1 cellular context compared by ENCODE assay signal in genomic region chr5:134456825-134457224, GRCh38.
A peak's percentile ranks its signal among the peaks of the same experiment; 100 is the strongest.
TF ChIP-seq lines count a peak whose summit lies in the region.

No MANE protein-coding gene starts in this region.

TF ChIP-seq in K562, 482 proteins besides CTCF, POLR2A, EP300 and RAD21 (continued from another document):
- peak; percentile 56 for TF ChIP-seq MEIS2 (IDR thresholded peaks at IDR 0.05; ENCODE audit: partially characterized antibody)
- TF ChIP-seq HBP1 (CRISPR knock-in tag; IDR thresholded peaks at IDR 0.05), result no peak
- 0 out of 2 replicates have a peak, but pooled peaks have one; percentile 7 for TF ChIP-seq BHLHE40 (IDR thresholded peaks at IDR 0.05; ENCODE audit: low read length)
- TF ChIP-seq CTCFL (IDR thresholded peaks at IDR 0.05; ENCODE audit: borderline replicate concordance, insufficient read depth, low read depth, low read length, poor library complexity, severe bottlenecking), result no peak
- no peak for TF ChIP-seq LCOR (CRISPR knock-in tag; IDR thresholded peaks at IDR 0.05)
- TF ChIP-seq C11orf30 (IDR thresholded peaks at IDR 0.05; ENCODE audit: low read depth), result peak; percentile 49; the same call in 1 of the 2 replicates
- TF ChIP-seq STAG1 (CRISPR knock-in tag; IDR thresholded peaks at IDR 0.05; ENCODE audit: borderline replicate concordance), result no peak
- no peak for TF ChIP-seq ZNF778 (CRISPR knock-in tag; IDR thresholded peaks at IDR 0.05)
- no peak for TF ChIP-seq U2AF1 (optimal IDR thresholded peaks at IDR 0.05; ENCODE audit: low read depth, low read length)
- peak; percentile 38; the same call in 1 of the 2 replicates for TF ChIP-seq ZNF316 (IDR thresholded peaks at IDR 0.05)
- TF ChIP-seq MYBL2 (IDR thresholded peaks at IDR 0.05; ENCODE audit: low read depth), result no peak
- TF ChIP-seq MYBL2 (CRISPR knock-in tag; IDR thresholded peaks at IDR 0.05; ENCODE audit: borderline replicate concordance), result no peak
- peak; percentile 40; the same call in 1 of the 2 replicates for TF ChIP-seq MAFG (tag; conservative IDR thresholded peaks at IDR 0.05)
- peak; percentile 17; the same call in 1 of the 2 replicates for TF ChIP-seq NFE2 (IDR thresholded peaks at IDR 0.05; ENCODE audit: low read depth)
- no peak for TF ChIP-seq ZKSCAN8 (CRISPR knock-in tag; IDR thresholded peaks at IDR 0.05)
- TF ChIP-seq ARHGAP35 (IDR thresholded peaks at IDR 0.05; ENCODE audit: partially characterized antibody), result no peak
- TF ChIP-seq CTBP1 (IDR thresholded peaks at IDR 0.05; ENCODE audit: borderline replicate concordance), result peak; percentile 50
- TF ChIP-seq TAL1 (IDR thresholded peaks at IDR 0.05), result no peak
- TF ChIP-seq HNRNPL (IDR thresholded peaks at IDR 0.05; ENCODE audit: low read depth, low read length), result no peak
- no peak for TF ChIP-seq SMC3 (conservative IDR thresholded peaks at IDR 0.05; ENCODE audit: insufficient read depth, low read depth, low read length)
- TF ChIP-seq HMBOX1 (IDR thresholded peaks at IDR 0.05), result no peak
- no peak for TF ChIP-seq ZNF398 (CRISPR knock-in tag; IDR thresholded peaks at IDR 0.05)
- TF ChIP-seq KAT8 (IDR thresholded peaks at IDR 0.05; ENCODE audit: low read depth), result no peak
- TF ChIP-seq RBFOX2 (IDR thresholded peaks at IDR 0.05; ENCODE audit: low read depth, low read length), result no peak
- TF ChIP-seq RCOR1 (IDR thresholded peaks at IDR 0.05; ENCODE audit: borderline replicate concordance in 1 of 2, low read depth in 2 of 2, low read length in 2 of 2), result peak in 1 of 2 experiments; percentile 27; a peak in 1 of 4 replicates
- TF ChIP-seq PBX2 (CRISPR knock-in tag; IDR thresholded peaks at IDR 0.05; ENCODE audit: low read depth), result no peak
- TF ChIP-seq PBX2 (tag; conservative IDR thresholded peaks at IDR 0.05; ENCODE audit: low read depth), result peak; percentile 64
- no peak for TF ChIP-seq ADNP (tag; IDR thresholded peaks at IDR 0.05)
- no peak for TF ChIP-seq ETV6 (IDR thresholded peaks at IDR 0.05; ENCODE audit: borderline replicate concordance in 1 of 2, low read depth in 2 of 2, low read length in 1 of 2)
- no peak for TF ChIP-seq ETV6 (CRISPR knock-in tag; IDR thresholded peaks at IDR 0.05; ENCODE audit: borderline replicate concordance)
- 0 out of 2 replicates have a peak, but pooled peaks have one; percentile 19 for TF ChIP-seq SOX6 (IDR thresholded peaks at IDR 0.05)
- no peak for TF ChIP-seq XRCC5 (IDR thresholded peaks at IDR 0.05; ENCODE audit: low read depth, low read length)
TF ChIP-seq in K562: peak in this region for 11.
